18 cellular contexts compared by ENCODE assay signal in genomic region chr3:124707667-124708066, GRCh38. TPM values are rescaled to one million over a fixed set of nuclear protein-coding genes. Genes with fewer than 3 reads are reported as not detected.
DNase-seq lines count a peak whose midpoint lies in the region; ATAC-seq lines count a peak whose summit lies in the region.
"Had no signal": no experiment of that assay in that cellular context is flagged by ENCODE, and none has a peak within 500 bp of the region (broad histone marks: within the 10 kb centered on the region; RNA-seq: fewer than 3 reads in every experiment).

No MANE protein-coding gene starts in this region.

- 9 to 33% methylated on average over 1 of the region's 1 CpG for WGBS in ectodermal cell, 2 experiments
- 44% methylated on average over 1 of the region's 1 CpG for WGBS in mesenchymal stem cell

- no peak overlapping the region for H3K4me3 Mint-ChIP-seq in effector memory CD8-positive, alpha-beta T cell
- H3K4me3 Mint-ChIP-seq: activated T-helper 17 cell treated with anti-CD3 and anti-CD28 coated beads, Interleukin-2, amount 50 U/mL, for 72 hours had no signal

- no peaks in the 10 kb centered on the region for H3K36me3 Mint-ChIP-seq in effector memory CD8-positive, alpha-beta T cell (ENCODE audit: insufficient read depth)

- H2BK15ac ChIP-seq in mesenchymal stem cell (ENCODE audit: low read depth, poor library complexity, severe bottlenecking), result no peak overlapping the region

- H3K9ac ChIP-seq in BLaER1 treated with 17β-estradiol and CSF1 and Interleukin-3, amounts not matched to agents 10 nM and 100 nM, result peak overlapping the region in 1 of 11 experiments; percentile 26; a peak in 1 of 22 replicates
- H3K9ac ChIP-seq in mesenchymal stem cell (ENCODE audit: low read length), result peak overlapping the region; percentile 30

- H2AFZ ChIP-seq in mesenchymal stem cell (ENCODE audit: low read depth, low read length), result no peak overlapping the region

- H3K4me3 ChIP-seq in BLaER1 treated with 17β-estradiol and CSF1 and Interleukin-3, amounts not matched to agents 10 nM and 100 nM, result no peak overlapping the region
- no peak overlapping the region for H3K4me3 ChIP-seq in ectodermal cell (ENCODE audit: insufficient read depth, low read depth, low read length)
- H3K4me3 ChIP-seq in mesenchymal stem cell (ENCODE audit: insufficient read depth in 1 of 2, low read depth in 1 of 2, low read length in 2 of 2), result no peak overlapping the region
- H3K4me3 ChIP-seq: transverse colon had no signal

- H2BK12ac ChIP-seq in mesenchymal stem cell (ENCODE audit: low read length in 2 of 2), result no peak overlapping the region

- H3K27me3 Mint-ChIP-seq in effector memory CD8-positive, alpha-beta T cell, result peaks cover 62 to 77% of the 10 kb centered on the region in 2 donors

- H3K14ac ChIP-seq in mesenchymal stem cell (ENCODE audit: low read length in 2 of 2), result no peak overlapping the region

- H4K8ac ChIP-seq in mesenchymal stem cell (ENCODE audit: low read length), result no peak overlapping the region

- H3K27ac ChIP-seq in BLaER1 treated with 17β-estradiol and CSF1 and Interleukin-3, amounts not matched to agents 10 nM and 100 nM, result peak overlapping the region in 1 of 11 experiments; percentile 24; a peak in 2 of 22 replicates
- H3K27ac ChIP-seq in ectodermal cell (ENCODE audit: insufficient read depth, low read depth, low read length, poor library complexity, severe bottlenecking), result peak overlapping the region; percentile 53
- H3K27ac ChIP-seq in mesenchymal stem cell (ENCODE audit: low read length, poor library complexity, severe bottlenecking), result peak overlapping the region; percentile 18
- H3K27ac ChIP-seq: C4-2B, transverse colon had no signal

- H3K36me3 ChIP-seq in BLaER1 treated with 17β-estradiol and CSF1 and Interleukin-3, amounts not matched to agents 10 nM and 100 nM, result no peaks in the 10 kb centered on the region
- H3K36me3 ChIP-seq in ectodermal cell (ENCODE audit: control insufficient read depth, insufficient read depth, low read length), result no peaks in the 10 kb centered on the region
- H3K36me3 ChIP-seq in mesenchymal stem cell (ENCODE audit: control insufficient read depth in 1 of 2, insufficient read depth in 2 of 2, low read depth in 1 of 2, low read length in 2 of 2), result no peaks in the 10 kb centered on the region
- H3K36me3 ChIP-seq: transverse colon had no signal

- H3K9me3 ChIP-seq in BLaER1 treated with 17β-estradiol and CSF1 and Interleukin-3, amounts not matched to agents 10 nM and 100 nM (replicated peaks in 1 of 11), result no peaks in the 10 kb centered on the region
- H3K9me3 ChIP-seq in ectodermal cell (ENCODE audit: control insufficient read depth, low read length), result peaks cover 2% of the 10 kb centered on the region
- no peaks in the 10 kb centered on the region for H3K9me3 ChIP-seq in mesenchymal stem cell (ENCODE audit: control insufficient read depth, low read length)
- H3K9me3 ChIP-seq: transverse colon had no signal

- peaks cover 12 to 42% (median 36%) of the 10 kb centered on the region in 10 experiments for H3K4me1 ChIP-seq in BLaER1 treated with 17β-estradiol and CSF1 and Interleukin-3, amounts not matched to agents 10 nM and 100 nM
- H3K4me1 ChIP-seq in ectodermal cell (ENCODE audit: control insufficient read depth, insufficient read depth, low read length), result peaks cover 7% of the 10 kb centered on the region
- no peaks in the 10 kb centered on the region for H3K4me1 ChIP-seq in mesenchymal stem cell (ENCODE audit: control insufficient read depth, insufficient read depth, low read depth, low read length)
- H3K4me1 ChIP-seq: transverse colon had no signal

- no peak overlapping the region for H2BK120ac ChIP-seq in mesenchymal stem cell (ENCODE audit: low read depth, low read length)

- H3K23ac ChIP-seq in mesenchymal stem cell (ENCODE audit: low read length in 2 of 2), result no peak overlapping the region

- H3K18ac ChIP-seq in mesenchymal stem cell (ENCODE audit: low read depth in 1 of 2, low read length in 2 of 2), result no peak overlapping the region

- no peaks in the 10 kb centered on the region for H3K9me3 Mint-ChIP-seq in effector memory CD8-positive, alpha-beta T cell
- H3K9me3 Mint-ChIP-seq: activated T-helper 17 cell treated with anti-CD3 and anti-CD28 coated beads, Interleukin-2, amount 50 U/mL, for 72 hours had no signal

- no peaks in the 10 kb centered on the region for H3K27me3 ChIP-seq in BLaER1 treated with 17β-estradiol and CSF1 and Interleukin-3, amounts not matched to agents 10 nM and 100 nM
- H3K27me3 ChIP-seq in ectodermal cell (ENCODE audit: control insufficient read depth, insufficient read depth, low read length, poor library complexity, severe bottlenecking) (no peaks in the 10 kb centered on the region), mesenchymal stem cell (ENCODE audit: control insufficient read depth in 1 of 2, insufficient read depth in 1 of 2, low read length in 2 of 2) (no peaks in the 10 kb centered on the region)
- H3K27me3 ChIP-seq: transverse colon had no signal

- H4K20me1 ChIP-seq in BLaER1 treated with 17β-estradiol and CSF1 and Interleukin-3, amounts not matched to agents 10 nM and 100 nM, result no peaks in the 10 kb centered on the region

- DNase-seq in NCI-H226 (peak; percentile 21), mesenchymal stem cell (peak; percentile 77), ureter (ENCODE audit: low spot score) (no peak)
- no peak for DNase-seq in activated naive CD4-positive, alpha-beta T cell (lab: John Stamatoyannopoulos, UW)
- DNase-seq in effector memory CD8-positive, alpha-beta T cell, result no peak
- DNase-seq: cerebellar nuclear complex, head of caudate nucleus, midbrain, MM.1S, NCI-H345, Right ventricle myocardium superior, transverse colon had no signal

- no peak overlapping the region for H2AK5ac ChIP-seq in mesenchymal stem cell (ENCODE audit: low read length, severe bottlenecking)

- H3K4me2 ChIP-seq in BLaER1 treated with 17β-estradiol and CSF1 and Interleukin-3, amounts not matched to agents 10 nM and 100 nM, result peak overlapping the region; percentile 14 to 68 (median 61); a peak in 19 of 22 replicates
- H3K4me2 ChIP-seq in mesenchymal stem cell (ENCODE audit: low read length, poor library complexity, severe bottlenecking), result no peak overlapping the region

- H3K27ac Mint-ChIP-seq in effector memory CD8-positive, alpha-beta T cell, result no peak overlapping the region
- H3K27ac Mint-ChIP-seq: activated T-helper 17 cell treated with anti-CD3 and anti-CD28 coated beads, Interleukin-2, amount 50 U/mL, for 72 hours had no signal

- H3K79me1 ChIP-seq in mesenchymal stem cell (replicated peaks; ENCODE audit: low read length, poor library complexity, severe bottlenecking), result peaks cover 4% of the 10 kb centered on the region

- no peaks in the 10 kb centered on the region for H3K4me1 Mint-ChIP-seq in effector memory CD8-positive, alpha-beta T cell (ENCODE audit: low read depth in 2 of 2)
- H3K4me1 Mint-ChIP-seq: activated T-helper 17 cell treated with anti-CD3 and anti-CD28 coated beads, Interleukin-2, amount 50 U/mL, for 72 hours had no signal

- ATAC-seq in GM18867 (IDR thresholded peaks at IDR 0.05; ENCODE audit: unreplicated experiment), result no peak
- ATAC-seq in effector memory CD8-positive, alpha-beta T cell (replicated peaks), result no peak
- ATAC-seq: activated CD4-positive, CD25-positive, alpha-beta regulatory T cell treated with anti-CD3 and anti-CD28 coated beads, Interleukin-2, amount 50 U/mL, for 24 hours; activated T-helper 17 cell treated with anti-CD3 and anti-CD28 coated beads, Interleukin-2, amount 50 U/mL, for 72 hours had no signal

- H3K4ac ChIP-seq in mesenchymal stem cell (ENCODE audit: low read depth in 1 of 2, low read length in 2 of 2), result no peak overlapping the region

- H2BK5ac ChIP-seq in mesenchymal stem cell (ENCODE audit: low read depth, low read length, poor library complexity, severe bottlenecking), result no peak overlapping the region

- no peak overlapping the region for H4K91ac ChIP-seq in mesenchymal stem cell (ENCODE audit: low read length)

RNA-seq across cellular contexts. Expression of gene UMPS, which starts 22.6 kb away (rescaled TPM):
- polyA plus RNA-seq in ectodermal cell (2013, experiment 1 of 4), result 35.1 TPM
- 46.5 TPM for polyA plus RNA-seq in ectodermal cell (2013, experiment 2 of 4)
- 28.8 TPM for polyA plus RNA-seq in ectodermal cell (2013, experiment 3 of 4)
- polyA plus RNA-seq in ectodermal cell (2013, experiment 4 of 4), result 32.6 TPM
- 10.5 TPM for polyA plus RNA-seq in mesenchymal stem cell (2013, experiment 1 of 2)
- polyA plus RNA-seq in mesenchymal stem cell (2013, experiment 2 of 2), result 10.9 TPM
- 33.6 TPM for total RNA-seq in ureter

Comparison
In these comparisons a context has a peak if more than half of its experiments do, and no peak if none do; other contexts are left out.
1. DNase-seq: peak in NCI-H226 (single experiment) and mesenchymal stem cell (single experiment); none in activated naive CD4-positive, alpha-beta T cell (0 of 4), effector memory CD8-positive, alpha-beta T cell (0 of 3) and ureter (single experiment).